Comparison of ENCODE assay signal across 10 cellular contexts in the genomic region with DNA sequence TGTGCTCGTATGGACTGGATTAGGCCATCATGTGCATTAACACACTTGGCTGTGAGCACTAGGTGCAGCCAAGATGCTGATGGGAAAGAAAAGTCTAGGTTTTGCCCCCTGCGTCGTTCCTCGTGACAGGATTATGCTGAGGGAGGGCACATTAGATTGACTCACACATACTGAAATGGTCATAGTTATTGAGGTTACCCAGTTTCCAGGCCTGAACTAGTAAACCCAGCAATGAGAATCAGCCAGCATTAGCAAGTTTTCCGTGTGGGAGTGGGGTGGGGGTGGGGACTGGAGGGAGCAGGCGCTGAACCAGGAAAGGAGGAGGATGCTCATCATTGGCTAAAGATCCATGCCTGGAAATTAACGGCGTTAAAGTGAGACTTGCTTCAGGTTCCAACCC.
DNase-seq lines count a peak whose midpoint lies in the region; ATAC-seq and TF ChIP-seq lines count a peak whose summit lies in the region.
"Had no signal": no experiment of that assay in that cellular context is flagged by ENCODE, and none has a peak within 500 bp of the region (broad histone marks: within the 10 kb centered on the region; RNA-seq: fewer than 3 reads in every experiment).

No MANE protein-coding gene starts in this region.

- peak overlapping the region; percentile 86 for H3K9ac ChIP-seq in PC-3 (ENCODE audit: low read length)

- H3K4me3 ChIP-seq in PC-3 (ENCODE audit: low read length), result peak overlapping the region; percentile 67
- H3K4me3 ChIP-seq in dorsolateral prefrontal cortex, result peak overlapping the region in 58 of 59 donors; percentile 19 to 71 (median 56)
- H3K4me3 ChIP-seq in mononuclear cell (ENCODE audit: low read length), result peak overlapping the region; percentile 19
- peak overlapping the region in 3 of 4 donors; percentile 34 to 44 (median 42) for H3K4me3 ChIP-seq in upper lobe of left lung

- H3K9me2 ChIP-seq in PC-3 (replicated peaks; ENCODE audit: low read length), result no peaks in the 10 kb centered on the region

- H3K4me2 ChIP-seq in PC-3 (ENCODE audit: low read length), result peak overlapping the region; percentile 92

- no peaks in the 10 kb centered on the region for H3K79me2 ChIP-seq in PC-3 (ENCODE audit: low read length)

- no peak for DNase-seq in PC-3
- DNase-seq in dorsolateral prefrontal cortex, result no peak
- DNase-seq in upper lobe of left lung, result no peak
- no peak for DNase-seq in stimulated activated CD4-positive, alpha-beta T cell treated with anti-CD3 and anti-CD28 coated beads, Interleukin-2, amount 100 ng/mL, for 24 hours
- no peak for DNase-seq in activated effector memory CD4-positive, alpha-beta T cell treated with Interleukin-2 at 50 U/mL for 16 hours
- DNase-seq: activated T-cell treated with anti-CD3 and anti-CD28 coated beads, Interleukin-2, amount 50 U/mL, for 4 hours; immature natural killer cell; NK-92 treated with Interleukin-12 subunit alpha and Interleukin-12 subunit beta, amount 100 ng/mL, for 24 hours had no signal

- no TSS peak for BruUV-seq in PC-3 (replicated peaks; lab: Mats Ljungman, UMichigan)

- TF ChIP-seq CTCF in PC-3 (conservative IDR thresholded peaks at IDR 0.05; ENCODE audit: low read depth, low read length) (no peak), dorsolateral prefrontal cortex (IDR thresholded peaks at IDR 0.05 in 54 of 56, conservative IDR thresholded peaks at IDR 0.05 in 2 of 56; ENCODE audit: low read depth in 1 of 56, partially characterized antibody in 56 of 56) (no peak), upper lobe of left lung (IDR thresholded peaks at IDR 0.05) (no peak)

- H3K27ac ChIP-seq in PC-3 (ENCODE audit: low read length), result no peak overlapping the region
- peak overlapping the region; percentile 44 to 100 (median 97) for H3K27ac ChIP-seq in dorsolateral prefrontal cortex
- peak overlapping the region; percentile 88 to 94 (median 92) for H3K27ac ChIP-seq in upper lobe of left lung

- H3F3A ChIP-seq in PC-3 (ENCODE audit: low read length, unreplicated experiment), result no peaks in the 10 kb centered on the region

- no peak for TF ChIP-seq EP300 in upper lobe of left lung (IDR thresholded peaks at IDR 0.05)

- no peaks in the 10 kb centered on the region for H4K20me1 ChIP-seq in PC-3 (ENCODE audit: low read length)

- H3K27me3 ChIP-seq in PC-3 (ENCODE audit: low read length) (no peaks in the 10 kb centered on the region), dorsolateral prefrontal cortex (no peaks in the 10 kb centered on the region), mononuclear cell (ENCODE audit: insufficient read depth, low read length) (no peaks in the 10 kb centered on the region), upper lobe of left lung (no peaks in the 10 kb centered on the region)

- POLR2A ChIA-PET in PC-3 (lab: Charles Lee; ENCODE audit: unreplicated experiment), result interaction anchor here (0.8 kb wide), 1 partner anchor 1138 kb away, joined by 3 read pairs; no protein-coding TSS in a partner anchor

- no peak for TF ChIP-seq POLR2A in upper lobe of left lung (IDR thresholded peaks at IDR 0.05)

- H3K9me3 ChIP-seq in PC-3 (ENCODE audit: low read length) (no peaks in the 10 kb centered on the region), mononuclear cell (ENCODE audit: low read depth, low read length) (no peaks in the 10 kb centered on the region), upper lobe of left lung (no peaks in the 10 kb centered on the region)

- peak overlapping the region; percentile 88 for H2AFZ ChIP-seq in PC-3 (ENCODE audit: low read length)

- no peaks in the 10 kb centered on the region for H3K36me3 ChIP-seq in PC-3 (ENCODE audit: low read depth, low read length)
- no peaks in the 10 kb centered on the region for H3K36me3 ChIP-seq in upper lobe of left lung

- ATAC-seq in PC-3 (no peak), upper lobe of left lung (ENCODE audit: low FRiP score in 2 of 2) (peak in 1 of 2 donors; percentile 5), GM18498 (IDR thresholded peaks at IDR 0.05; ENCODE audit: unreplicated experiment) (no peak)

- peaks cover 44% of the 10 kb centered on the region for H3K4me1 ChIP-seq in PC-3 (ENCODE audit: insufficient read depth, low read length)
- H3K4me1 ChIP-seq in mononuclear cell (ENCODE audit: insufficient read depth, low read length), result peaks cover 97% of the 10 kb centered on the region
- peaks cover 38 to 63% (median 50%) of the 10 kb centered on the region in 4 donors for H3K4me1 ChIP-seq in upper lobe of left lung

- WGBS in upper lobe of left lung, 2 donors, result 64 to 71% methylated on average over 6 to 8 of the region's 8 CpGs

- intact Hi-C loops in PC-3 (cut with micrococcal nuclease) (loop anchor here (5.0 kb wide), 2 partner anchors 45 to 115 kb away; no protein-coding TSS in a partner anchor), dorsolateral prefrontal cortex (cut with DNase I) (loop anchor here (2.0 to 10.0 kb wide), 4 partner anchors 82 to 795 kb away; a partner anchor contains a TSS)

- CTCF ChIA-PET in PC-3 (lab: Charles Lee), result interaction anchor here (1.0 kb wide), 2 partner anchors 1206 to 1207 kb away, joined by 3 to 5 read pairs; no protein-coding TSS in a partner anchor
